ENCODE assay signal across 8 cellular contexts in the genomic region with DNA sequence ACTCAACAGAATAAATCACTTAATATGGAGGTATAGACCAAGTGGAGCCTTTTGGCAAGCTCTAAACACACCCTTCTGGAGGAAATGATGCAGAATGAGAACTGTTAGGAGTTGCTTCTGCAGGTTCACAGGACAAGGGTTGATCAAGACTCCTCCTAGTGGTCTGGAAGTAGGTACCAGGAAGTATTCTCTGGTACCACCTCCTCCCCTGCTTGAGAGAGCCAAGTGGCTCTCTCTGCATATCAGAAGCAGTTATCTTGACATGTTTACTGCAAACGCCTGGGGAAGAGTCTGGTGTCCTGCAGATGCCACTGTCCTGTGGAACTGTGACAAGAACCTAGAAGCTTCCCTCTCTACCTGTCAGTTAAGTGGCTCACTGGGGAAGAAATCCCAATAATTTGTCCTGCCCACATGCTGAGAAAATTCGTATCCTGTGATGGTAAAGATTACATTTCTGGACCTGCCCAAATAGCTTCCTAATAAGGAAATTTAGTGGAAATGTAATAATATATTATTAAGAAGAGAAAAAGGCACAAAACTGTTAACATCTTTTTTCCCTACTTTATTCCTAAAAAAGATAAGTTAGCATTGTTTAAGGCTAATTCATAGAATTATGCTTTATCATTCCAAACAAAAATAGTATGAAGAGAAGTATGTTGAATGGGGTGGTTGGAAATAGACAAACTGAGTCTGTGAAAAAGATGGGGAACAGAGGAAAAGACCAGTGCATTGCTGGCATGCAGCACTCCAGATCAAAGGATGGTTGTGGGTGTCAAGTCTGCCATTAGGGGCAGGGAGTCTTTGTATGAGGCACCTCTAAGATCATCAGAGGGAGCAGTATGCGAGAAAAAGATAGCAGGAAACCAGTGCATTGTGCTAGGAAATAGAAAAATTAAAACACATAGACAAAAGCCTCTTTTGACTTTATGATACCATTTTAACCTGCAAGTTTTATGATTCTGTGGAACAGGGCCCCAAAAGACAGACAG.
A peak's percentile ranks its signal among the peaks of the same experiment; 100 is the strongest.
DNase-seq lines count a peak whose midpoint lies in the region; ATAC-seq lines count a peak whose summit lies in the region.

No MANE protein-coding gene starts in this region.

- DNase-seq in NCI-H2171 treated with DMSO at 0.1 percent for 48 hours (lab: John Stamatoyannopoulos, UW) = peak; percentile 51
- DNase-seq in NCI-H2171 (lab: John Stamatoyannopoulos, UW) = no peak
- DNase-seq in NOMO-1 treated with DMSO at 0.1 percent for 48 hours (lab: John Stamatoyannopoulos, UW; ENCODE audit: unreplicated experiment) = peak; percentile 76
- peak; percentile 72 for DNase-seq in activated effector memory CD4-positive, alpha-beta T cell treated with anti-CD3 and anti-CD28 coated beads, Interleukin-2, amount 50 U/mL, for 16 hours
- DNase-seq in hepatic stellate cell (ENCODE audit: low spot score) = peak; percentile 44
- DNase-seq in stimulated activated naive CD4-positive, alpha-beta T cell treated with Interleukin-2 at 50 U/mL for 16 hours (lab: John Stamatoyannopoulos, UW) = peak; percentile 17

- ATAC-seq in GM21360 (IDR thresholded peaks at IDR 0.05; ENCODE audit: unreplicated experiment) = peak; percentile 61
- ATAC-seq in HG03520 (IDR thresholded peaks at IDR 0.05; ENCODE audit: unreplicated experiment) = peak; percentile 64
